In the genomic region with DNA sequence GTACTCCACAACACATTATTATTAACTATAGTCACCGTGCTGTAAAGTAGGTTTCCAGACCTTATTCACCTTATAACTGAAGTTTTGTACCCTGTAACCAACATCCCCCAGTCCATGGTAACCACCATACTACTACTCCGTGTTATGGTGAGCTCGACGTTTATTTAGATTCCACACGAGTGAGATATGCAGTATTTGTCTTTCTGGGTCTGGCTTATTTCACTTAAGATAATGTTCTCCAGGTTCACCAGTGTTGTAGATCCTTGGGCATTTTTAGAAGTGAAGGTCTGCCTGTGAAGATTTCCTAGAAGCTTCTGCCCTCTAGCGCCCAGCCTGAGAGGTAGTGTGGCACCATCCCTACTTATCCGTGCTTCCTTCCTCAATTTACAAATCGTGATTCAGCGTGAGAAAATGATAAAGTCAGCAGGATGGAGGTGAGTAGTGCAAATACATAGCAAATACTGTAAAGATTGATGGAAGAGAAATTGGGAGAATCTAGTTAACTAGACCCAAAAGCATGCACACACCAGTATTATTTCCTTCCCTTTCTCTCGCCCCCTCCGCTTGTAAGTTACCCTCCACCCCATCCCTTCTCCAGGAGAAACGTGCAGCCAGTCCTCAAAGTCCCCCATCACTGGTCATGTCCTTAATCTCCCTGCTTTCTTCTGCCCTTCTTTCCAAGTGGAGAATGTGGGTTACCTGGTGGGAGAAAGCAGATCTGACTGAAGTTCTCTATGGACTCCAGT, we compare ENCODE assay signal across 8 cellular contexts. TPM values are rescaled to one million over a fixed set of nuclear protein-coding genes. Genes with fewer than 3 reads are reported as not detected.
DNase-seq lines count a peak whose midpoint lies in the region; ATAC-seq and TF ChIP-seq lines count a peak whose summit lies in the region.

No MANE protein-coding gene starts in this region.

- no peak for TF ChIP-seq POLR2A in heart left ventricle (IDR thresholded peaks at IDR 0.05)

- DNase-seq in NOMO-1 (lab: John Stamatoyannopoulos, UW; ENCODE audit: unreplicated experiment in 2 of 2): peak; percentile 67 to 79
- DNase-seq in activated naive CD4-positive, alpha-beta T cell treated with anti-CD3 and anti-CD28 coated beads for 36 hours: peak; percentile 68
- DNase-seq in heart left ventricle: peak in 4 of 5 donors; percentile 47 to 70 (median 53)
- DNase-seq in pulmonary artery endothelial cell (ENCODE audit: low read depth, low spot score): peak; percentile 66

- no peaks in the 10 kb centered on the region for H4K20me1 ChIP-seq in DOHH2 (ENCODE audit: control insufficient read depth, insufficient read depth, low read depth, low read length)

- H3K9me3 ChIP-seq in DOHH2 (ENCODE audit: control insufficient read depth, insufficient read depth, low read length) (no peaks in the 10 kb centered on the region), HEK293 (ENCODE audit: control insufficient read depth, insufficient read depth, low read depth, low read length) (no peaks in the 10 kb centered on the region), heart left ventricle (no peaks in the 10 kb centered on the region)

- H3K36me3 ChIP-seq in DOHH2 (ENCODE audit: control insufficient read depth, low read length): no peaks in the 10 kb centered on the region
- no peaks in the 10 kb centered on the region for H3K36me3 ChIP-seq in HEK293 (ENCODE audit: control insufficient read depth in 2 of 2, insufficient read depth in 1 of 2, low read length in 2 of 2)
- no peaks in the 10 kb centered on the region for H3K36me3 ChIP-seq in heart left ventricle

- H3K36me3 Mint-ChIP-seq in activated naive CD4-positive, alpha-beta T cell treated with anti-CD3 and anti-CD28 coated beads for 36 hours (ENCODE audit: low read depth): no peaks in the 10 kb centered on the region

- POLR2A ChIA-PET in HEK293 (lab: Yijun Ruan, JAX): no interaction called here

- H3K4me1 ChIP-seq in DOHH2 (ENCODE audit: control insufficient read depth, low read length) (no peaks in the 10 kb centered on the region), HEK293 (ENCODE audit: control insufficient read depth, insufficient read depth, low read length) (no peaks in the 10 kb centered on the region), heart left ventricle (peaks cover 0 to 16% (median 6%) of the 10 kb centered on the region in 12 donors)

- no peaks in the 10 kb centered on the region for H3K9me3 Mint-ChIP-seq in activated naive CD4-positive, alpha-beta T cell treated with anti-CD3 and anti-CD28 coated beads for 36 hours

- intact Hi-C loops in activated naive CD4-positive, alpha-beta T cell treated with anti-CD3 and anti-CD28 coated beads for 36 hours (cut with micrococcal nuclease): loop anchor here (1.0 kb wide), 3 partner anchors 168 to 275 kb away; partner anchors contain the start of gene EGLN1
- intact Hi-C loops in heart left ventricle (cut with DNase I): loop anchor here in 7 of 10 donors (1.0 to 10.0 kb wide), 8 partner anchors 58 to 346 kb away; partner anchors contain the start of genes EGLN1 (in 2 of the 7) and GNPAT (in 1 of the 7)

- no peak overlapping the region for H3K4me3 Mint-ChIP-seq in activated naive CD4-positive, alpha-beta T cell treated with anti-CD3 and anti-CD28 coated beads for 36 hours

- TF ChIP-seq CTCF in DOHH2 (IDR thresholded peaks at IDR 0.05; ENCODE audit: low read depth, low read length, poor library complexity, severe bottlenecking) (peak; percentile 81), HEK293 (tag by site-specific recombination; IDR thresholded peaks at IDR 0.05) (peak; percentile 90), heart left ventricle (IDR thresholded peaks at IDR 0.05) (peak; percentile 65 to 85 (median 76))

- no peak overlapping the region for H3K27ac Mint-ChIP-seq in activated naive CD4-positive, alpha-beta T cell treated with anti-CD3 and anti-CD28 coated beads for 36 hours

- no peaks in the 10 kb centered on the region for H3K9me2 ChIP-seq in DOHH2 (replicated peaks; ENCODE audit: control insufficient read depth, low read length)

- no peaks in the 10 kb centered on the region for H3K27me3 Mint-ChIP-seq in activated naive CD4-positive, alpha-beta T cell treated with anti-CD3 and anti-CD28 coated beads for 36 hours (ENCODE audit: low read depth)

- no peaks in the 10 kb centered on the region for H3K27me3 ChIP-seq in DOHH2 (ENCODE audit: control insufficient read depth, low read length)
- no peaks in the 10 kb centered on the region for H3K27me3 ChIP-seq in heart left ventricle

- no peaks in the 10 kb centered on the region for H3K79me2 ChIP-seq in DOHH2 (ENCODE audit: control insufficient read depth, low read length)

- H3K27ac ChIP-seq in DOHH2 (ENCODE audit: low read depth, low read length): no peak overlapping the region
- H3K27ac ChIP-seq in HEK293 (ENCODE audit: extremely low read depth, low read depth, low read length): no peak overlapping the region
- H3K27ac ChIP-seq in heart left ventricle: peak overlapping the region in 1 of 12 donors; percentile 10

- H3K4me2 ChIP-seq in DOHH2 (ENCODE audit: low read length): no peak overlapping the region

- CTCF ChIA-PET in HEK293 (lab: Yijun Ruan, JAX): interaction anchor here (0.5 to 5.8 kb wide), 28 partner anchors 9 to 1794 kb away, joined by 3 to 87 read pairs (median 4); partner anchors contain the start of genes EXOC8 and SPRTN
- CTCF ChIA-PET in activated naive CD4-positive, alpha-beta T cell treated with anti-CD3 and anti-CD28 coated beads for 36 hours (lab: Charles Lee): interaction anchor here (0.5 to 4.7 kb wide), 10 partner anchors 10 to 825 kb away, joined by 3 to 25 read pairs (median 4); no protein-coding TSS in a partner anchor

- H3F3A ChIP-seq in DOHH2 (ENCODE audit: control insufficient read depth, insufficient read depth): no peaks in the 10 kb centered on the region

- H3K4me3 ChIP-seq in DOHH2 (ENCODE audit: low read length) (no peak overlapping the region), HEK293 (ENCODE audit: low read depth, low read length) (no peak overlapping the region), heart left ventricle (no peak overlapping the region)

- peaks cover 6% of the 10 kb centered on the region for H3K4me1 Mint-ChIP-seq in activated naive CD4-positive, alpha-beta T cell treated with anti-CD3 and anti-CD28 coated beads for 36 hours (ENCODE audit: low read depth)

- peak; percentile 64 to 95 (median 92) for ATAC-seq in heart left ventricle
- ATAC-seq in GM18520 (IDR thresholded peaks at IDR 0.05; ENCODE audit: unreplicated experiment): no peak
- ATAC-seq in HG03571 (IDR thresholded peaks at IDR 0.05; ENCODE audit: unreplicated experiment): no peak

- 17 to 19% (median 18%) methylated on average over 12 of the region's 12 CpGs for WGBS in heart left ventricle, 4 donors

TF ChIP-seq in HEK293, 187 proteins besides CTCF, POLR2A, EP300 and RAD21 (continues in another document):
- TF ChIP-seq ZNF544 (tag by site-specific recombination; IDR thresholded peaks at IDR 0.05): no peak
- TF ChIP-seq ZNF654 (tag by site-specific recombination; IDR thresholded peaks at IDR 0.05; ENCODE audit: low read depth): peak; percentile 82
- peak; percentile 27; the same call in 1 of the 2 replicates for TF ChIP-seq ZBTB44 (tag by site-specific recombination; IDR thresholded peaks at IDR 0.05)
- peak; percentile 80 for TF ChIP-seq ZBTB17 (tag by site-specific recombination; IDR thresholded peaks at IDR 0.05)
- TF ChIP-seq ZNF366 (tag by site-specific recombination; conservative IDR thresholded peaks at IDR 0.05): peak; percentile 72; the same call in 1 of the 2 replicates
- peak; percentile 13; the same call in 1 of the 2 replicates for TF ChIP-seq ZNF513 (tag by site-specific recombination; IDR thresholded peaks at IDR 0.05)
- TF ChIP-seq ZNF785 (tag by site-specific recombination; IDR thresholded peaks at IDR 0.05): no peak
- TF ChIP-seq ZNF624 (tag by site-specific recombination; IDR thresholded peaks at IDR 0.05): no peak
- peak; percentile 40; the same call in 1 of the 2 replicates for TF ChIP-seq ZEB2 (tag by site-specific recombination; IDR thresholded peaks at IDR 0.05)
- no peak for TF ChIP-seq ZNF664 (tag by site-specific recombination; IDR thresholded peaks at IDR 0.05)
- peak; percentile 35; the same call in 1 of the 2 replicates for TF ChIP-seq SP7 (tag by site-specific recombination; IDR thresholded peaks at IDR 0.05)
- TF ChIP-seq KLF10 (tag by site-specific recombination; IDR thresholded peaks at IDR 0.05): no peak

RNA-seq across cellular contexts. Expression of gene DISC1, which starts 36.0 kb away (rescaled TPM):
- 1 to 10 TPM; 4.8 to 5.0 TPM for total RNA-seq in activated naive CD4-positive, alpha-beta T cell treated with anti-CD3 and anti-CD28 coated beads for 36 hours
- total RNA-seq in heart left ventricle (10 to 100 TPM in 1 of 9 donors, 1 to 10 TPM in 8; 2.3 to 12.8 (median 4.6) TPM), pulmonary artery endothelial cell (10.1 and 10.9 TPM in 2 replicates)
- polyA plus RNA-seq in heart left ventricle: 1 to 10 TPM in 1 of 2 donors, under 1 TPM in 1; 0.76 to 1.4 TPM

Comparison
In these comparisons a context has a peak if more than half of its experiments do, and no peak if none do; other contexts are left out.
1. ATAC-seq: peak in heart left ventricle (4 of 4); none in GM18520 (single experiment) and HG03571 (single experiment).
2. Peak in every context shown above with its lines, with median percentiles within 50 percentile points of each other: CTCF ChIP-seq and DNase-seq.